In genomic region chr21:8991968-8992621, GRCh38 we compare ENCODE assay signal across 16 cellular contexts.
DNase-seq lines count a peak whose midpoint lies in the region; ATAC-seq and TF ChIP-seq lines count a peak whose summit lies in the region.
"Had no signal": no experiment of that assay in that cellular context is flagged by ENCODE, and none has a peak within 500 bp of the region (broad histone marks: within the 10 kb centered on the region; RNA-seq: fewer than 3 reads in every experiment).

No MANE protein-coding gene starts in this region.

- intact Hi-C loops in right lobe of liver (cut with DNase I) (no loop called here), natural killer cell (cut with micrococcal nuclease) (no loop called here)

- H3K9me3 ChIP-seq in right lobe of liver = no peaks in the 10 kb centered on the region

- H3K4me3 Mint-ChIP-seq in chondrocyte (ENCODE audit: unreplicated experiment) (no peak overlapping the region), natural killer cell (no peak overlapping the region)
- H3K4me3 Mint-ChIP-seq: neural progenitor cell had no signal

- H3K4me1 Mint-ChIP-seq in chondrocyte (ENCODE audit: low read depth) (no peaks in the 10 kb centered on the region), natural killer cell (no peaks in the 10 kb centered on the region)
- H3K4me1 Mint-ChIP-seq: neural progenitor cell had no signal

- no peak overlapping the region for H3K4me3 ChIP-seq in right lobe of liver
- H3K4me3 ChIP-seq: BLaER1 treated with 17β-estradiol and CSF1 and Interleukin-3, amounts not matched to agents 10 nM and 100 nM; neural progenitor cell; testis had no signal

- ATAC-seq in right lobe of liver (peak; percentile 5 to 13 (median 11)), GM19328 (IDR thresholded peaks at IDR 0.05; ENCODE audit: unreplicated experiment) (no peak), natural killer cell (no peak)

- H3K4me1 ChIP-seq in right lobe of liver = no peaks in the 10 kb centered on the region
- H3K4me1 ChIP-seq: BLaER1 treated with 17β-estradiol and CSF1 and Interleukin-3, amounts not matched to agents 10 nM and 100 nM; neural progenitor cell; testis had no signal

- no peak overlapping the region for H3K27ac Mint-ChIP-seq in chondrocyte (ENCODE audit: unreplicated experiment)
- H3K27ac Mint-ChIP-seq in natural killer cell = no peak overlapping the region
- H3K27ac Mint-ChIP-seq: neural progenitor cell had no signal

- TF ChIP-seq CTCF in GM10266 (IDR thresholded peaks at IDR 0.05; ENCODE audit: control insufficient read depth, insufficient read depth, low read depth, missing control alignments) = no peak
- TF ChIP-seq CTCF in chondrocyte (IDR thresholded peaks at IDR 0.05) = no peak
- TF ChIP-seq CTCF in right lobe of liver (IDR thresholded peaks at IDR 0.05) = no peak
- no peak for TF ChIP-seq CTCF in natural killer cell (IDR thresholded peaks at IDR 0.05)

- H3K9me3 Mint-ChIP-seq in chondrocyte (ENCODE audit: low read depth) (peaks cover 64% of the 10 kb centered on the region), natural killer cell (peaks cover 37 to 48% of the 10 kb centered on the region in 2 donors)

- peak; percentile 32 for DNase-seq in GM10266 (ENCODE audit: extremely low spot score)
- DNase-seq in NCI-H1694 (lab: John Stamatoyannopoulos, UW) = peak; percentile 77
- peak; percentile 68 for DNase-seq in chondrocyte (ENCODE audit: low spot score)
- no peak for DNase-seq in right lobe of liver
- DNase-seq in HuH-7 (ENCODE audit: low spot score) = no peak
- DNase-seq in T1000 (lab: John Stamatoyannopoulos, UW) = no peak
- no peak for DNase-seq in natural killer cell
- DNase-seq: activated CD4-positive, alpha-beta T cell treated with anti-CD3 and anti-CD28 coated beads for 1 hour; activated naive CD4-positive, alpha-beta T cell treated with anti-CD3 and anti-CD28 coated beads, Interleukin-2, amount 50 U/mL, for 16 hours; DMS153; foreskin fibroblast; mesenchymal stem cell; testis had no signal

- 35% methylated on average over 3 of the region's 3 CpGs for WGBS in right lobe of liver (ENCODE audit: insufficient coverage, low coverage, low lambda C conversion rate, missing lambda C conversion rate)

- no peaks in the 10 kb centered on the region for H3K36me3 ChIP-seq in right lobe of liver
- H3K36me3 ChIP-seq: BLaER1 treated with 17β-estradiol and CSF1 and Interleukin-3, amounts not matched to agents 10 nM and 100 nM; neural progenitor cell had no signal

- peaks cover 0 to 17% of the 10 kb centered on the region in 2 donors for H3K27me3 ChIP-seq in right lobe of liver
- H3K27me3 ChIP-seq: BLaER1 treated with 17β-estradiol and CSF1 and Interleukin-3, amounts not matched to agents 10 nM and 100 nM; neural progenitor cell; testis had no signal

- no peaks in the 10 kb centered on the region for H3K27me3 Mint-ChIP-seq in chondrocyte (ENCODE audit: low read depth)
- peaks cover 0 to 2% of the 10 kb centered on the region in 2 donors for H3K27me3 Mint-ChIP-seq in natural killer cell (ENCODE audit: low read depth in 2 of 2)

- no peak for TF ChIP-seq POLR2A in right lobe of liver (IDR thresholded peaks at IDR 0.05)

- no peaks in the 10 kb centered on the region for H3K36me3 Mint-ChIP-seq in chondrocyte (ENCODE audit: low read depth)
- peaks cover 43% of the 10 kb centered on the region for H3K36me3 Mint-ChIP-seq in natural killer cell

- H3K27ac ChIP-seq in right lobe of liver = no peak overlapping the region
- H3K27ac ChIP-seq: BLaER1 treated with 17β-estradiol and CSF1 and Interleukin-3, amounts not matched to agents 10 nM and 100 nM; neural progenitor cell; testis had no signal

Comparison
In these comparisons a context has a peak if more than half of its experiments do, and no peak if none do; other contexts are left out.
1. DNase-seq: peak in GM10266 (single experiment), NCI-H1694 (single experiment) and chondrocyte (single experiment); none in right lobe of liver (0 of 3), HuH-7 (single experiment), T1000 (single experiment) and natural killer cell (single experiment).
2. ATAC-seq: peak in right lobe of liver (4 of 4); none in GM19328 (single experiment) and natural killer cell (0 of 3).